Comparison of ENCODE assay signal across 26 cellular contexts in genomic region chr16:2198283-2198682, GRCh38. TPM values are rescaled to one million over a fixed set of nuclear protein-coding genes. Genes with fewer than 3 reads are reported as not detected.
DNase-seq lines count a peak whose midpoint lies in the region; ATAC-seq and TF ChIP-seq lines count a peak whose summit lies in the region.
"Had no signal": no experiment of that assay in that cellular context is flagged by ENCODE, and none has a peak within 500 bp of the region (broad histone marks: within the 10 kb centered on the region; RNA-seq: fewer than 3 reads in every experiment).

No MANE protein-coding gene starts in this region.

- in situ Hi-C loops in IMR-90 (cut with MboI; ENCODE audit: low sequenced_read_pairs) = no loop called here

- peaks cover 1% of the 10 kb centered on the region for H3K36me3 Mint-ChIP-seq in T-helper 1 cell treated with Interleukin-12 subunit alpha and Interleukin-12 subunit beta and Interleukin-4 antibody, amounts not matched to agents 30 μg/mL and 1 μg/mL, for 36 hours (ENCODE audit: low read depth)
- H3K36me3 Mint-ChIP-seq in central memory CD8-positive, alpha-beta T cell (ENCODE audit: insufficient read depth) = peaks cover 1% of the 10 kb centered on the region
- H3K36me3 Mint-ChIP-seq in nephron progenitor cell (ENCODE audit: low read depth) = no peaks in the 10 kb centered on the region

- peak overlapping the region; percentile 28 for H3K4me3 Mint-ChIP-seq in T-helper 1 cell treated with Interleukin-12 subunit alpha and Interleukin-12 subunit beta and Interleukin-4 antibody, amounts not matched to agents 30 μg/mL and 1 μg/mL, for 36 hours
- H3K4me3 Mint-ChIP-seq in central memory CD8-positive, alpha-beta T cell = peak overlapping the region; percentile 66
- peak overlapping the region; percentile 74 for H3K4me3 Mint-ChIP-seq in nephron progenitor cell
- H3K4me3 Mint-ChIP-seq: dendritic cell treated with granulocyte-macrophage colony-stimulating factor and Interleukin-4, amounts not matched to agents 40 ng/mL and 50 ng/mL, for 4 days had no signal

- TF ChIP-seq RAD21 in IMR-90 (IDR thresholded peaks at IDR 0.05; ENCODE audit: low read length) = no peak

- no CpG with 5 or more reads among the region's 4 CpGs for WGBS in IMR-90 (ENCODE audit: extremely low coverage in 2 of 2, insufficient read length in 1 of 2), 2 experiments
- 60 to 75% (median 71%) methylated on average over 4 of the region's 4 CpGs for WGBS in adrenal gland, 4 donors

- DNase-seq in T-helper 1 cell (no peak), IMR-90 (no peak), nephron progenitor cell (no peak), left lung (no peak), adrenal gland (no peak)
- DNase-seq in central memory CD8-positive, alpha-beta T cell (ENCODE audit: low spot score in 2 of 2) = no peak
- no peak for DNase-seq in activated effector memory CD4-positive, alpha-beta T cell treated with anti-CD3 and anti-CD28 coated beads, Interleukin-2, amount 50 U/mL, for 16 hours
- DNase-seq: 8988T; activated CD4-positive, CD25-positive, alpha-beta regulatory T cell; activated CD8-positive, alpha-beta T cell treated with anti-CD3 and anti-CD28 coated beads for 36 hours; activated naive CD4-positive, alpha-beta T cell treated with Interleukin-2 at 50 U/mL for 16 hours; aorta; caudate nucleus; DMS153; gastrocnemius medialis; GOT3; NCI-H1092; NCI-H1930; NCI-H526; occipital lobe; SHP77; stimulated activated naive CD8-positive, alpha-beta T cell treated with anti-CD3 and anti-CD28 coated beads, Interleukin-15, amount 100 ng/mL, for 72 hours; thyroid gland had no signal

- no peak overlapping the region for H3K4me3 ChIP-seq in IMR-90 (ENCODE audit: insufficient read depth, low read depth, low read length)
- no peak overlapping the region for H3K4me3 ChIP-seq in left lung
- H3K4me3 ChIP-seq in adrenal gland = no peak overlapping the region
- H3K4me3 ChIP-seq: gastrocnemius medialis, thyroid gland had no signal

- no peak overlapping the region for H3K4ac ChIP-seq in IMR-90 (ENCODE audit: low read depth, low read length)

- H2BK5ac ChIP-seq in IMR-90 (ENCODE audit: low read depth, low read length, poor library complexity, severe bottlenecking) = no peak overlapping the region

- no peak overlapping the region for H2AK5ac ChIP-seq in IMR-90 (ENCODE audit: low read depth, low read length)

- no peak overlapping the region for H4K8ac ChIP-seq in IMR-90 (ENCODE audit: low read depth in 2 of 2, low read length in 2 of 2)

- intact Hi-C loops in IMR-90 (cut with micrococcal nuclease) (no loop called here), left lung (cut with DNase I) (no loop called here), adrenal gland (cut with DNase I) (no loop called here)

- CTCF ChIA-PET in IMR-90 (lab: Yijun Ruan, JAX) = no interaction called here

- H3K23ac ChIP-seq in IMR-90 (ENCODE audit: low read depth, low read length) = peak overlapping the region; percentile 42; the same call in 1 of the 2 replicates

- H3K27ac ChIP-seq in IMR-90 (ENCODE audit: insufficient read depth, low read length) = no peak overlapping the region
- no peak overlapping the region for H3K27ac ChIP-seq in left lung
- no peak overlapping the region for H3K27ac ChIP-seq in adrenal gland
- H3K27ac ChIP-seq: gastrocnemius medialis, thyroid gland had no signal

- peaks cover 2% of the 10 kb centered on the region for H3K4me1 Mint-ChIP-seq in T-helper 1 cell treated with Interleukin-12 subunit alpha and Interleukin-12 subunit beta and Interleukin-4 antibody, amounts not matched to agents 30 μg/mL and 1 μg/mL, for 36 hours (ENCODE audit: low read depth)
- no peaks in the 10 kb centered on the region for H3K4me1 Mint-ChIP-seq in central memory CD8-positive, alpha-beta T cell
- peaks cover 11% of the 10 kb centered on the region for H3K4me1 Mint-ChIP-seq in nephron progenitor cell

- H3K9ac ChIP-seq in IMR-90 (ENCODE audit: low read depth, low read length) = no peak overlapping the region

- H3K9me3 ChIP-seq in IMR-90 (ENCODE audit: control insufficient read depth, insufficient read depth, low read length) (no peaks in the 10 kb centered on the region), left lung (no peaks in the 10 kb centered on the region), adrenal gland (replicated peaks in 1 of 3) (no peaks in the 10 kb centered on the region)
- H3K9me3 ChIP-seq: gastrocnemius medialis, thyroid gland had no signal

- no peak overlapping the region for H2BK120ac ChIP-seq in IMR-90 (ENCODE audit: low read depth, low read length)

- no peak overlapping the region for H2BK15ac ChIP-seq in IMR-90 (ENCODE audit: low read depth, low read length)

- no peak overlapping the region for H3K14ac ChIP-seq in IMR-90 (replicated peaks; ENCODE audit: low read depth, low read length)

- no peaks in the 10 kb centered on the region for H3K9me3 Mint-ChIP-seq in T-helper 1 cell treated with Interleukin-12 subunit alpha and Interleukin-12 subunit beta and Interleukin-4 antibody, amounts not matched to agents 30 μg/mL and 1 μg/mL, for 36 hours
- H3K9me3 Mint-ChIP-seq in central memory CD8-positive, alpha-beta T cell = no peaks in the 10 kb centered on the region
- peaks cover 13% of the 10 kb centered on the region for H3K9me3 Mint-ChIP-seq in nephron progenitor cell
- H3K9me3 Mint-ChIP-seq: activated CD8-positive, alpha-beta T cell treated with anti-CD3 and anti-CD28 coated beads for 36 hours; dendritic cell treated with granulocyte-macrophage colony-stimulating factor and Interleukin-4, amounts not matched to agents 40 ng/mL and 50 ng/mL, for 4 days; stimulated activated naive CD8-positive, alpha-beta T cell treated with anti-CD3 and anti-CD28 coated beads, Interleukin-15, amount 100 ng/mL, for 72 hours had no signal

- H3K79me1 ChIP-seq in IMR-90 (ENCODE audit: low read depth in 1 of 2, low read length in 2 of 2) = no peaks in the 10 kb centered on the region

- dilution Hi-C loops in IMR-90 (cut with HindIII; ENCODE audit: low sequenced_read_pairs, unreplicated experiment) = no loop called here

- H3K56ac ChIP-seq in IMR-90 (ENCODE audit: extremely low read depth, insufficient read depth, low read length) = no peak overlapping the region

- H4K91ac ChIP-seq in IMR-90 (ENCODE audit: insufficient read depth, low read depth, low read length) = no peak overlapping the region

- H3K9me1 ChIP-seq in IMR-90 (ENCODE audit: insufficient read depth, low read length) = no peaks in the 10 kb centered on the region

- no peak overlapping the region for H2BK20ac ChIP-seq in IMR-90 (ENCODE audit: low read depth, low read length)

- H3K36me3 ChIP-seq in IMR-90 (ENCODE audit: control insufficient read depth, insufficient read depth, low read length) (no peaks in the 10 kb centered on the region), left lung (no peaks in the 10 kb centered on the region), adrenal gland (replicated peaks in 1 of 2) (no peaks in the 10 kb centered on the region)
- H3K36me3 ChIP-seq: gastrocnemius medialis, thyroid gland had no signal

- TF ChIP-seq POLR2A in IMR-90 (IDR thresholded peaks at IDR 0.05; ENCODE audit: low read depth, low read length) (no peak), adrenal gland (IDR thresholded peaks at IDR 0.05) (no peak)

- H3K27ac Mint-ChIP-seq in T-helper 1 cell treated with Interleukin-12 subunit alpha and Interleukin-12 subunit beta and Interleukin-4 antibody, amounts not matched to agents 30 μg/mL and 1 μg/mL, for 36 hours = no peak overlapping the region
- no peak overlapping the region for H3K27ac Mint-ChIP-seq in central memory CD8-positive, alpha-beta T cell (ENCODE audit: low read depth)
- H3K27ac Mint-ChIP-seq in nephron progenitor cell = no peak overlapping the region
- H3K27ac Mint-ChIP-seq: activated CD8-positive, alpha-beta T cell treated with anti-CD3 and anti-CD28 coated beads for 36 hours; dendritic cell treated with granulocyte-macrophage colony-stimulating factor and Interleukin-4, amounts not matched to agents 40 ng/mL and 50 ng/mL, for 4 days; stimulated activated naive CD8-positive, alpha-beta T cell treated with anti-CD3 and anti-CD28 coated beads, Interleukin-15, amount 100 ng/mL, for 72 hours had no signal

- H2AK9ac ChIP-seq in IMR-90 (replicated peaks; ENCODE audit: low read depth, low read length, poor library complexity) = no peak overlapping the region

- no peaks in the 10 kb centered on the region; the same call in 1 of the 2 replicates for H4K20me1 ChIP-seq in IMR-90 (ENCODE audit: insufficient read depth, low read length)

- H3K18ac ChIP-seq in IMR-90 (ENCODE audit: low read depth, low read length) = no peak overlapping the region

- BruUV-seq in IMR-90 (replicated peaks; lab: Mats Ljungman, UMichigan) = no TSS peak

- H4K5ac ChIP-seq in IMR-90 (ENCODE audit: low read depth, low read length) = no peak overlapping the region

- POLR2A ChIA-PET in IMR-90 (lab: Charles Lee; ENCODE audit: unreplicated experiment) = no interaction called here

- TF ChIP-seq CTCF in IMR-90 (conservative IDR thresholded peaks at IDR 0.05; ENCODE audit: low read depth, low read length) (no peak), nephron progenitor cell (IDR thresholded peaks at IDR 0.05) (no peak), left lung (IDR thresholded peaks at IDR 0.05) (no peak), adrenal gland (IDR thresholded peaks at IDR 0.05) (no peak)

- H3K27me3 ChIP-seq in IMR-90 (ENCODE audit: control insufficient read depth, insufficient read depth, low read length) (peaks cover 67% of the 10 kb centered on the region), left lung (peaks cover 29 to 66% of the 10 kb centered on the region in 2 donors), adrenal gland (peaks cover 14% of the 10 kb centered on the region)
- H3K27me3 ChIP-seq: thyroid gland had no signal

- no peaks in the 10 kb centered on the region for H3K4me1 ChIP-seq in IMR-90 (ENCODE audit: control insufficient read depth, insufficient read depth, low read length)
- peaks cover 0 to 20% of the 10 kb centered on the region in 2 donors for H3K4me1 ChIP-seq in left lung
- H3K4me1 ChIP-seq in adrenal gland (replicated peaks in 1 of 2) = peaks cover 0 to 8% of the 10 kb centered on the region in 2 donors

- peaks cover 42% of the 10 kb centered on the region for H3K27me3 Mint-ChIP-seq in T-helper 1 cell treated with Interleukin-12 subunit alpha and Interleukin-12 subunit beta and Interleukin-4 antibody, amounts not matched to agents 30 μg/mL and 1 μg/mL, for 36 hours (ENCODE audit: low read depth)
- H3K27me3 Mint-ChIP-seq in central memory CD8-positive, alpha-beta T cell = peaks cover 35% of the 10 kb centered on the region
- peaks cover 72% of the 10 kb centered on the region for H3K27me3 Mint-ChIP-seq in nephron progenitor cell (ENCODE audit: low read depth, poor library complexity)

- H2AFZ ChIP-seq in IMR-90 (replicated peaks; ENCODE audit: low read length, poor library complexity) = no peak overlapping the region

- no peak overlapping the region for H3K4me2 ChIP-seq in IMR-90 (ENCODE audit: low read depth, low read length)

- no peak for ATAC-seq in IMR-90 (ENCODE audit: low read depth)
- ATAC-seq in central memory CD8-positive, alpha-beta T cell (replicated peaks; ENCODE audit: extremely low read depth, poor library complexity, severe bottlenecking) = no peak
- ATAC-seq in left lung = no peak
- ATAC-seq: activated CD8-positive, alpha-beta T cell treated with anti-CD3 and anti-CD28 coated beads for 36 hours; gastrocnemius medialis; Panc1; stimulated activated naive CD8-positive, alpha-beta T cell treated with anti-CD3 and anti-CD28 coated beads, Interleukin-15, amount 100 ng/mL, for 72 hours had no signal

RNA-seq across cellular contexts. Expression of gene CASKIN1, which starts 1.9 kb away (rescaled TPM):
- not detected in 2 replicates for total RNA-seq in IMR-90 (2012; rRNA removed)
- 0.05 and 0.06 TPM in 2 replicates for polyA plus RNA-seq in IMR-90 (2012; rRNA removed)
- polyA plus RNA-seq in IMR-90 (2012; cell fraction: cytosol; rRNA removed) = 0.05 and 0.09 TPM in 2 replicates
- 0.76 and 1.1 TPM in 2 replicates for polyA plus RNA-seq in IMR-90 (2012; cell fraction: nucleus; rRNA removed; ENCODE audit: low replicate concordance)
- total RNA-seq in left lung = under 1 TPM; 0.05 to 0.06 TPM
- 1 to 10 TPM in 2 of 8 donors, under 1 TPM in 4, not detected in 2; 0.06 to 2.7 (median 0.62) TPM for total RNA-seq in adrenal gland
- polyA plus RNA-seq in adrenal gland = 1 to 10 TPM in 2 of 3 donors, not detected in 1; 1.4 to 5.2 TPM

RNA-seq across cellular contexts. Expression of gene MLST8, which starts 7.0 kb away (rescaled TPM):
- total RNA-seq in IMR-90 (2012; rRNA removed) (34.4 and 50.3 TPM in 2 replicates), left lung (10 to 100 TPM; 32.1 to 39.0 TPM), adrenal gland (100 to 1,000 TPM in 1 of 8 donors, 10 to 100 TPM in 7; 33.9 to 116 (median 57.2) TPM)
- polyA plus RNA-seq in IMR-90 (2012; rRNA removed) (93.7 and 94.1 TPM in 2 replicates), adrenal gland (10 to 100 TPM; 21.9 to 96.3 (median 69.1) TPM)
- 56.2 and 108 TPM in 2 replicates for polyA plus RNA-seq in IMR-90 (2012; cell fraction: cytosol; rRNA removed)
- polyA plus RNA-seq in IMR-90 (2012; cell fraction: nucleus; rRNA removed; ENCODE audit: low replicate concordance) = 97.5 and 242 TPM in 2 replicates

RNA-seq across cellular contexts. Expression of gene BRICD5, which starts 12.4 kb away (rescaled TPM):
- total RNA-seq in IMR-90 (2012; rRNA removed) (0.18 and 0.28 TPM in 2 replicates), left lung (10 to 100 TPM in 1 of 2 donors, 1 to 10 TPM in 1; 6.7 to 15.3 TPM), adrenal gland (1 to 10 TPM in 6 of 8 donors, under 1 TPM in 2; 0.36 to 6.4 (median 2.7) TPM)
- polyA plus RNA-seq in IMR-90 (2012; rRNA removed) (0.94 and 1.5 TPM in 2 replicates), adrenal gland (10 to 100 TPM in 1 of 3 donors, 1 to 10 TPM in 1, under 1 TPM in 1; 0.60 to 57.4 (median 8.9) TPM)
- polyA plus RNA-seq in IMR-90 (2012; cell fraction: cytosol; rRNA removed) = 0.55 and 0.76 TPM in 2 replicates
- polyA plus RNA-seq in IMR-90 (2012; cell fraction: nucleus; rRNA removed; ENCODE audit: low replicate concordance) = 13.2 and 32.1 TPM in 2 replicates

RNA-seq across cellular contexts. Expression of gene PGP, which starts 16.4 kb away (rescaled TPM):
- total RNA-seq in IMR-90 (2012; rRNA removed) = 4.1 and 5.8 TPM in 2 replicates
- polyA plus RNA-seq in IMR-90 (2012; rRNA removed) = 9.4 and 13.5 TPM in 2 replicates
- 4.6 and 13.7 TPM in 2 replicates for polyA plus RNA-seq in IMR-90 (2012; cell fraction: cytosol; rRNA removed)
- polyA plus RNA-seq in IMR-90 (2012; cell fraction: nucleus; rRNA removed; ENCODE audit: low replicate concordance) = 17.4 and 43.8 TPM in 2 replicates
- total RNA-seq in left lung = 10 to 100 TPM; 14.4 to 24.4 TPM
- 10 to 100 TPM in 5 of 8 donors, 1 to 10 TPM in 3; 8.3 to 24.1 (median 12.6) TPM for total RNA-seq in adrenal gland
- polyA plus RNA-seq in adrenal gland = 10 to 100 TPM in 2 of 3 donors, 1 to 10 TPM in 1; 8.4 to 20.4 (median 12.8) TPM

RNA-seq across cellular contexts. Expression of gene E4F1, which starts 25.1 kb away (rescaled TPM):
- total RNA-seq in IMR-90 (2012; rRNA removed) (13.1 and 25.0 TPM in 2 replicates), left lung (10 to 100 TPM; 16.4 to 22.6 TPM), adrenal gland (10 to 100 TPM; 18.6 to 37.4 (median 27.1) TPM)
- polyA plus RNA-seq in IMR-90 (2012; rRNA removed) (33.0 and 39.6 TPM in 2 replicates), adrenal gland (100 to 1,000 TPM in 1 of 3 donors, 10 to 100 TPM in 1, 1 to 10 TPM in 1; 2.9 to 121 (median 80.0) TPM)
- 14.6 and 22.6 TPM in 2 replicates for polyA plus RNA-seq in IMR-90 (2012; cell fraction: cytosol; rRNA removed)
- polyA plus RNA-seq in IMR-90 (2012; cell fraction: nucleus; rRNA removed; ENCODE audit: low replicate concordance) = 129 and 420 TPM in 2 replicates
